Comparison of ENCODE assay signal across 1 cellular context in the genomic region with DNA sequence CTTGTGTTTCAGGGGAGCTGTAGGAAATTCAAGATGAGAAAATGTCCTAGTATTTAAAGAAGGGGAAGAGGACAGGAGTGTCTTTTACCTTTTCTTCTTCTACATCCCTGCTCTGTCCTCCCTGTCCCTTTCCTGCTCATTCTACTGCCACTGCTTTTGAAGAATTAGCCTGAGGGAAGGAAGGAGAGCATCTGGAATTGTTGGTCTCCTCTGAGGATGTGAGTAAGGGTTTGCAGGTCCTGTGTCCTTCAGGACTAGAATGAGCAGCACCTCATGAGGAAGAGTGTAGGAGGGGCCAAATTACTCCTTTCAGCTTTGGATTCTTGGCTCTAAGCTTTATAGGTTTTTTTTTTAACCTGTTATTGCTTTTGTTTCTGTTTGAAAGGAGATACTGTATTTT.
TF ChIP-seq lines count a peak whose summit lies in the region.

No MANE protein-coding gene starts in this region.

TF ChIP-seq in HCT116, 20 proteins besides CTCF, POLR2A, EP300 and RAD21 (continued from another document):
- TF ChIP-seq, protein P1, sequence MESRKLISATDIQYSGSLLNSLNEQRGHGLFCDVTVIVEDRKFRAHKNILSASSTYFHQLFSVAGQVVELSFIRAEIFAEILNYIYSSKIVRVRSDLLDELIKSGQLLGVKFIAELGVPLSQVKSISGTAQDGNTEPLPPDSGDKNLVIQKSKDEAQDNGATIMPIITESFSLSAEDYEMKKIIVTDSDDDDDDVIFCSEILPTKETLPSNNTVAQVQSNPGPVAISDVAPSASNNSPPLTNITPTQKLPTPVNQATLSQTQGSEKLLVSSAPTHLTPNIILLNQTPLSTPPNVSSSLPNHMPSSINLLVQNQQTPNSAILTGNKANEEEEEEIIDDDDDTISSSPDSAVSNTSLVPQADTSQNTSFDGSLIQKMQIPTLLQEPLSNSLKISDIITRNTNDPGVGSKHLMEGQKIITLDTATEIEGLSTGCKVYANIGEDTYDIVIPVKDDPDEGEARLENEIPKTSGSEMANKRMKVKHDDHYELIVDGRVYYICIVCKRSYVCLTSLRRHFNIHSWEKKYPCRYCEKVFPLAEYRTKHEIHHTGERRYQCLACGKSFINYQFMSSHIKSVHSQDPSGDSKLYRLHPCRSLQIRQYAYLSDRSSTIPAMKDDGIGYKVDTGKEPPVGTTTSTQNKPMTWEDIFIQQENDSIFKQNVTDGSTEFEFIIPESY (IDR thresholded peaks at IDR 0.05; ENCODE audit: extremely low read depth, insufficient replicate concordance, low read length) = no peak
- no peak for TF ChIP-seq YY1 (IDR thresholded peaks at IDR 0.05; ENCODE audit: extremely low read depth, insufficient replicate concordance, low read depth, low read length)
- no peak for TF ChIP-seq EZH2phosphoT487 (IDR thresholded peaks at IDR 0.05; ENCODE audit: borderline replicate concordance)
- TF ChIP-seq POLR2AphosphoS5 (IDR thresholded peaks at IDR 0.05; ENCODE audit: low read depth, low read length) = no peak; the same call in 1 of the 2 replicates
- no peak for TF ChIP-seq SP1 (IDR thresholded peaks at IDR 0.05; ENCODE audit: low read depth)
